24 cellular contexts compared by ENCODE assay signal in the genomic region with DNA sequence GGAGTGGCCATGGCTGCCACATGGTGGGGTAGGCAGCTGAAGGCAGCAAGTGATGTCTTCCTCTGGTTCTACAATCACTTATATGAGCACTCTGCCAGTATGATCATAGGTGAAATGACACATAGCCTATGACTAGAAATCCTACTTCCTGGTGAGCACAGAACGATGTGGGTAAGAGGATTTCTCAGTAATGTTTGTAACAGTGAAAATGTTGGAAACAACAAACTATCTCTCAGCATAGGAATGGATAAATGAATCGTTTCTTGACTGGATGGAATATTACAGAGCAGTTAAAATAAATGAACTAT.
DNase-seq lines count a peak whose midpoint lies in the region; ATAC-seq, FAIRE-seq and TF ChIP-seq lines count a peak whose summit lies in the region.
"Had no signal": no experiment of that assay in that cellular context is flagged by ENCODE, and none has a peak within 500 bp of the region (broad histone marks: within the 10 kb centered on the region; RNA-seq: fewer than 3 reads in every experiment).

No MANE protein-coding gene starts in this region.

- in situ Hi-C loops in GM23248 (cut with MboI) (no loop called here), G401 (cut with HindIII; ENCODE audit: low sequenced_read_pairs) (no loop called here)

- no peak overlapping the region for H2AFZ ChIP-seq in GM23248
- 0 out of 2 replicates have a peak overlapping the region, but pooled peaks have one; percentile 4 for H2AFZ ChIP-seq in PC-3 (ENCODE audit: low read length)

- H3K4me2 ChIP-seq in GM23248 (ENCODE audit: unreplicated experiment) (no peak overlapping the region), PC-3 (ENCODE audit: low read length) (peak overlapping the region; percentile 25)

- CTCF ChIA-PET in PC-3 (lab: Charles Lee) = no interaction called here

- no peak for TF ChIP-seq CTCF in PC-3 (conservative IDR thresholded peaks at IDR 0.05; ENCODE audit: low read depth, low read length)
- no peak for TF ChIP-seq CTCF in bronchial epithelial cell (IDR thresholded peaks at IDR 0.05; ENCODE audit: insufficient read depth, low read length, severe bottlenecking)
- TF ChIP-seq CTCF in nephron (IDR thresholded peaks at IDR 0.05; ENCODE audit: unreplicated experiment in 3 of 3) = no peak

- no peak overlapping the region for H3K4me3 Mint-ChIP-seq in nephron
- H3K4me3 Mint-ChIP-seq: activated naive CD8-positive, alpha-beta T cell; CD4-positive, CD25-positive, alpha-beta regulatory T cell; natural killer cell treated with Interleukin-12 subunit alpha and Interleukin-12 subunit beta and Interleukin-15 and Interleukin-18, amount 100 ng/mL, for 72 hours; stimulated activated naive CD8-positive, alpha-beta T cell treated with anti-CD3 and anti-CD28 coated beads, Interleukin-15, Interleukin-2, amounts not matched to agents 100 ng/mL and 50 ng/mL, for 24 hours; T-helper 2 cell treated with Interferon-gamma antibody and Interleukin-4, amounts not matched to agents 5 μg/mL and 100 μg/mL, for 36 hours had no signal

- H3K4me1 ChIP-seq in GM23248 (ENCODE audit: insufficient read depth) (peaks cover 20% of the 10 kb centered on the region), PC-3 (ENCODE audit: insufficient read depth, low read length) (peaks cover 12% of the 10 kb centered on the region)
- H3K4me1 ChIP-seq: body of pancreas, gastrocnemius medialis had no signal

- H3K36me3 ChIP-seq in GM23248 (ENCODE audit: low read depth) = no peaks in the 10 kb centered on the region
- H3K36me3 ChIP-seq in PC-3 (ENCODE audit: low read depth, low read length) = no peaks in the 10 kb centered on the region
- no peaks in the 10 kb centered on the region for H3K36me3 ChIP-seq in bronchial epithelial cell (ENCODE audit: control insufficient read depth, insufficient read depth, low read length)
- H3K36me3 ChIP-seq: gastrocnemius medialis, ovary had no signal

- H3K4me3 ChIP-seq in GM23248 = no peak overlapping the region
- H3K4me3 ChIP-seq in PC-3 (ENCODE audit: low read length) = no peak overlapping the region
- no peak overlapping the region for H3K4me3 ChIP-seq in bronchial epithelial cell (ENCODE audit: low read depth, low read length)
- H3K4me3 ChIP-seq: body of pancreas, gastrocnemius medialis, ovary had no signal

- no peaks in the 10 kb centered on the region for H3K9me3 ChIP-seq in GM23248 (ENCODE audit: low read depth)
- no peaks in the 10 kb centered on the region for H3K9me3 ChIP-seq in PC-3 (ENCODE audit: low read length)
- H3K9me3 ChIP-seq: body of pancreas, gastrocnemius medialis, ovary had no signal

- H3K27ac Mint-ChIP-seq in nephron = peak overlapping the region; percentile 53 to 89 (median 79)
- H3K27ac Mint-ChIP-seq: activated naive CD8-positive, alpha-beta T cell; CD4-positive, CD25-positive, alpha-beta regulatory T cell; natural killer cell treated with Interleukin-12 subunit alpha and Interleukin-12 subunit beta and Interleukin-15 and Interleukin-18, amount 100 ng/mL, for 72 hours; stimulated activated naive CD8-positive, alpha-beta T cell treated with anti-CD3 and anti-CD28 coated beads, Interleukin-15, Interleukin-2, amounts not matched to agents 100 ng/mL and 50 ng/mL, for 24 hours; T-helper 2 cell treated with Interferon-gamma antibody and Interleukin-4, amounts not matched to agents 5 μg/mL and 100 μg/mL, for 36 hours had no signal

- POLR2A ChIA-PET in PC-3 (lab: Charles Lee; ENCODE audit: unreplicated experiment) = no interaction called here

- H3K4me1 Mint-ChIP-seq in nephron = peaks cover 27% of the 10 kb centered on the region
- H3K4me1 Mint-ChIP-seq: CD4-positive, CD25-positive, alpha-beta regulatory T cell had no signal

- H3K9me2 ChIP-seq in GM23248 (ENCODE audit: insufficient read depth) (no peaks in the 10 kb centered on the region), PC-3 (replicated peaks; ENCODE audit: low read length) (no peaks in the 10 kb centered on the region)

- BruUV-seq in PC-3 (replicated peaks; lab: Mats Ljungman, UMichigan) = no TSS peak

- DNase-seq in GM23248 (peak; percentile 60), PC-3 (peak; percentile 61), bronchial epithelial cell (ENCODE audit: low read depth) (peak; percentile 72), urothelium cell line (ENCODE audit: low spot score) (no peak), G401 (ENCODE audit: low spot score) (no peak), inferior parietal cortex (ENCODE audit: extremely low spot score) (no peak)
- DNase-seq: body of pancreas; CD4-positive, CD25-positive, alpha-beta regulatory T cell; gastrocnemius medialis; KG1; NCI-H146; NK-92 treated with Interleukin-12 subunit alpha and Interleukin-12 subunit beta, amount 100 ng/mL, for 24 hours; ovary; stimulated activated CD4-positive, alpha-beta T cell treated with anti-CD3 and anti-CD28 coated beads, Interleukin-12 subunit alpha, Interleukin-12 subunit beta, amount 100 ng/mL, for 4 hours; stimulated activated CD4-positive, alpha-beta T cell treated with anti-CD3 and anti-CD28 coated beads, Interleukin-4, amount 100 ng/mL, for 4 hours had no signal

- H3K9me3 Mint-ChIP-seq in nephron = peaks cover 3% of the 10 kb centered on the region
- H3K9me3 Mint-ChIP-seq: natural killer cell treated with Interleukin-12 subunit alpha and Interleukin-12 subunit beta and Interleukin-15 and Interleukin-18, amount 100 ng/mL, for 72 hours; stimulated activated naive CD8-positive, alpha-beta T cell treated with anti-CD3 and anti-CD28 coated beads, Interleukin-15, Interleukin-2, amounts not matched to agents 100 ng/mL and 50 ng/mL, for 24 hours; T-helper 2 cell treated with Interferon-gamma antibody and Interleukin-4, amounts not matched to agents 5 μg/mL and 100 μg/mL, for 36 hours had no signal

- WGBS in GM23248 (ENCODE audit: low coverage in 1 of 2, low lambda C conversion rate in 2 of 2, missing lambda C conversion rate in 2 of 2), 2 experiments = 32 to 34% methylated on average over 2 of the region's 2 CpGs

- H3K36me3 Mint-ChIP-seq in nephron (ENCODE audit: low read depth) = no peaks in the 10 kb centered on the region
- H3K36me3 Mint-ChIP-seq: activated naive CD8-positive, alpha-beta T cell; CD4-positive, CD25-positive, alpha-beta regulatory T cell; natural killer cell treated with Interleukin-12 subunit alpha and Interleukin-12 subunit beta and Interleukin-15 and Interleukin-18, amount 100 ng/mL, for 72 hours had no signal

- no peak overlapping the region for H3K9ac ChIP-seq in GM23248
- H3K9ac ChIP-seq in PC-3 (ENCODE audit: low read length) = no peak overlapping the region

- intact Hi-C loops in PC-3 (cut with micrococcal nuclease) = no loop called here

- H3K27me3 ChIP-seq in GM23248 (replicated peaks; ENCODE audit: insufficient read depth) (no peaks in the 10 kb centered on the region), PC-3 (ENCODE audit: low read length) (no peaks in the 10 kb centered on the region), bronchial epithelial cell (ENCODE audit: control insufficient read depth, insufficient read depth, low read length) (no peaks in the 10 kb centered on the region)
- H3K27me3 ChIP-seq: body of pancreas, gastrocnemius medialis, ovary had no signal

- H3K79me2 ChIP-seq in GM23248 (ENCODE audit: insufficient read depth) = no peaks in the 10 kb centered on the region
- H3K79me2 ChIP-seq in PC-3 (ENCODE audit: low read length) = no peaks in the 10 kb centered on the region

- FAIRE-seq in bronchial epithelial cell (lab: Jason Lieb, UNC) (no peak), urothelium cell line (lab: Jason Lieb, UNC) (no peak)
- FAIRE-seq: G401.6, islet of Langerhans had no signal

- H3K27me3 Mint-ChIP-seq in nephron (ENCODE audit: low read depth) = peaks cover 5% of the 10 kb centered on the region

- H3K27ac ChIP-seq in GM23248 = no peak overlapping the region
- H3K27ac ChIP-seq in PC-3 (ENCODE audit: low read length) = peak overlapping the region; percentile 68
- H3K27ac ChIP-seq: body of pancreas, gastrocnemius medialis, ovary, RWPE1 had no signal

- 0 out of 2 replicates have a peak, but pooled peaks cover 4% of the 10 kb centered on the region for H3F3A ChIP-seq in GM23248 (ENCODE audit: insufficient read depth)
- no peaks in the 10 kb centered on the region for H3F3A ChIP-seq in PC-3 (ENCODE audit: low read length, unreplicated experiment)

- peak; percentile 64 for ATAC-seq in PC-3
- ATAC-seq: body of pancreas; gastrocnemius medialis; natural killer cell treated with Interleukin-12 subunit alpha and Interleukin-12 subunit beta and Interleukin-15 and Interleukin-18, amount 100 ng/mL, for 72 hours; right cardiac atrium had no signal

- H4K20me1 ChIP-seq in GM23248 (ENCODE audit: insufficient read depth) (no peaks in the 10 kb centered on the region), PC-3 (ENCODE audit: low read length) (no peaks in the 10 kb centered on the region)

Comparison
In these comparisons a context has a peak if more than half of its experiments do, and no peak if none do; other contexts are left out.
1. DNase-seq: peak in GM23248 (single experiment), PC-3 (single experiment) and bronchial epithelial cell (single experiment); none in urothelium cell line (single experiment), G401 (single experiment) and inferior parietal cortex (single experiment).